Comparison of ENCODE assay signal across 8 cellular contexts in genomic region chr13:28530729-28531194, GRCh38. TPM values are rescaled to one million over a fixed set of nuclear protein-coding genes. Genes with fewer than 3 reads are reported as not detected.
DNase-seq lines count a peak whose midpoint lies in the region; ATAC-seq and TF ChIP-seq lines count a peak whose summit lies in the region.

No MANE protein-coding gene starts in this region.

- intact Hi-C loops in lower lobe of right lung (cut with DNase I) = no loop called here

- H3K27ac ChIP-seq in AG04450 (ENCODE audit: low read depth, low read length) (no peak overlapping the region), lower lobe of right lung (peak overlapping the region; percentile 14)

- no peak for ATAC-seq in lower lobe of right lung
- no peak for ATAC-seq in HG03432 (IDR thresholded peaks at IDR 0.05; ENCODE audit: unreplicated experiment)
- ATAC-seq in GM18505 (IDR thresholded peaks at IDR 0.05; ENCODE audit: unreplicated experiment) = no peak

- H3K36me3 ChIP-seq in H7 (replicated peaks; ENCODE audit: control insufficient read depth, insufficient read depth, low read length) = no peaks in the 10 kb centered on the region
- no peaks in the 10 kb centered on the region for H3K36me3 ChIP-seq in lower lobe of right lung

- TF ChIP-seq POLR2A in GM18505 (IDR thresholded peaks at IDR 0.05; ENCODE audit: borderline replicate concordance, extremely low read depth, insufficient read depth, insufficient read length) = no peak

- DNase-seq in AG04450 (ENCODE audit: low read depth, low spot score) (no peak), H7 (no peak), astrocyte of the spinal cord (ENCODE audit: low read depth, low spot score) (peak; percentile 22), lower lobe of right lung (no peak), HUDEP-2 (lab: John Stamatoyannopoulos, UW; ENCODE audit: unreplicated experiment in 76 of 76) (no peak), DMS153 (lab: John Stamatoyannopoulos, UW) (no peak)

- CTCF ChIA-PET in AG04450 (lab: Charles Lee) = interaction anchor here (0.6 to 1.3 kb wide), 4 partner anchors 54 to 449 kb away, joined by 3 to 5 read pairs (median 4); no protein-coding TSS in a partner anchor

- TF ChIP-seq CTCF in AG04450 (IDR thresholded peaks at IDR 0.05; ENCODE audit: low read depth, low read length) (peak; percentile 43), astrocyte of the spinal cord (IDR thresholded peaks at IDR 0.05; ENCODE audit: low read depth, low read length) (peak; percentile 28), lower lobe of right lung (IDR thresholded peaks at IDR 0.05) (no peak)

- H3K4me1 ChIP-seq in lower lobe of right lung = peaks cover 18% of the 10 kb centered on the region

- H3K9me3 ChIP-seq in AG04450 (ENCODE audit: control insufficient read depth, insufficient read depth, low read length) (peaks cover 13% of the 10 kb centered on the region), lower lobe of right lung (no peaks in the 10 kb centered on the region)

- in situ Hi-C loops in astrocyte of the spinal cord (cut with HindIII; ENCODE audit: low sequenced_read_pairs) = no loop called here

- H3K4me3 ChIP-seq in AG04450 (ENCODE audit: low read depth, low read length) (peak overlapping the region; percentile 58), H7 (ENCODE audit: insufficient read depth, low read depth, low read length) (peak overlapping the region; percentile 59), astrocyte of the spinal cord (ENCODE audit: low read depth, low read length) (peak overlapping the region; percentile 37), lower lobe of right lung (peak overlapping the region; percentile 47)

- POLR2A ChIA-PET in AG04450 (lab: Yijun Ruan, JAX) = no interaction called here

- H3K27me3 ChIP-seq in AG04450 (ENCODE audit: control insufficient read depth, insufficient read depth, low read length) (peaks cover 6% of the 10 kb centered on the region), H7 (ENCODE audit: control insufficient read depth, insufficient read depth, low read length) (peaks cover 21% of the 10 kb centered on the region), lower lobe of right lung (ENCODE audit: low read depth) (peaks cover 32% of the 10 kb centered on the region)

RNA-seq across cellular contexts. Expression of gene FLT1, which starts 35.8 kb away (rescaled TPM):
- 2.3 and 2.4 TPM in 2 replicates for polyA plus RNA-seq in AG04450 (2011; rRNA removed)
- polyA minus RNA-seq in AG04450 (2011; rRNA and poly(A)+ RNA removed) = 1.2 and 3.0 TPM in 2 replicates
- total RNA-seq in H7 (2014; rRNA removed; shearing (Covaris generic)) = 55.3 and 59.4 TPM in 2 replicates
- total RNA-seq in lower lobe of right lung = 41.9 TPM
